19 cellular contexts compared by ENCODE assay signal in genomic region chr3:127520993-127521392, GRCh38.
DNase-seq lines count a peak whose midpoint lies in the region; ATAC-seq and TF ChIP-seq lines count a peak whose summit lies in the region.
"Had no signal": no experiment of that assay in that cellular context is flagged by ENCODE, and none has a peak within 500 bp of the region (broad histone marks: within the 10 kb centered on the region; RNA-seq: fewer than 3 reads in every experiment).

No MANE protein-coding gene starts in this region.

- ATAC-seq in left colon (peak; percentile 55), upper lobe of right lung (peak; percentile 41), HG02852 (IDR thresholded peaks at IDR 0.05; ENCODE audit: unreplicated experiment) (no peak)
- ATAC-seq in effector memory CD8-positive, alpha-beta T cell (replicated peaks), result no peak
- ATAC-seq: CD8-positive, alpha-beta T cell; GM23338; HCT116 had no signal

- H3K4me3 ChIP-seq in upper lobe of right lung, result no peak overlapping the region
- H3K4me3 ChIP-seq: BLaER1, GM23338 had no signal

- H3K27ac Mint-ChIP-seq in effector memory CD8-positive, alpha-beta T cell, result no peak overlapping the region
- H3K27ac Mint-ChIP-seq: B cell; CD4-positive, CD25-positive, alpha-beta regulatory T cell; CD8-positive, alpha-beta T cell; GM23338; H9 had no signal

- intact Hi-C loops in left colon (cut with DNase I, micrococcal nuclease) (no loop called here), upper lobe of right lung (cut with DNase I) (no loop called here)

- no peaks in the 10 kb centered on the region for H3K4me1 ChIP-seq in upper lobe of right lung
- H3K4me1 ChIP-seq: BLaER1, Caco-2 had no signal

- DNase-seq in DMS53 (lab: John Stamatoyannopoulos, UW) (peak; percentile 14), DMS53 treated with DMSO at 0.1 percent for 48 hours (lab: John Stamatoyannopoulos, UW; ENCODE audit: unreplicated experiment) (no peak), left colon (no peak), upper lobe of right lung (no peak)
- DNase-seq in effector memory CD8-positive, alpha-beta T cell, result no peak
- DNase-seq: Caco-2; CD4-positive, CD25-positive, alpha-beta regulatory T cell; CD8-positive, alpha-beta T cell; DMS153; DMS79 treated with DMSO at 0.1 percent for 48 hours; GF-D8; H9 had no signal

- no peak overlapping the region for H3K4me3 Mint-ChIP-seq in effector memory CD8-positive, alpha-beta T cell
- H3K4me3 Mint-ChIP-seq: B cell; CD4-positive, CD25-positive, alpha-beta regulatory T cell; CD8-positive, alpha-beta T cell; GM23338; H9 had no signal

- H3K27me3 ChIP-seq in upper lobe of right lung, result no peaks in the 10 kb centered on the region
- H3K27me3 ChIP-seq: BLaER1 had no signal

- H3K27ac ChIP-seq in upper lobe of right lung, result no peak overlapping the region
- H3K27ac ChIP-seq: 22Rv1, BLaER1, C4-2B had no signal

- no peak for TF ChIP-seq CTCF in upper lobe of right lung (IDR thresholded peaks at IDR 0.05)

- no peaks in the 10 kb centered on the region for H3K36me3 ChIP-seq in upper lobe of right lung
- H3K36me3 ChIP-seq: BLaER1 had no signal

- no peaks in the 10 kb centered on the region for H3K9me3 ChIP-seq in upper lobe of right lung
- H3K9me3 ChIP-seq: Caco-2 had no signal

- H3K36me3 Mint-ChIP-seq in effector memory CD8-positive, alpha-beta T cell (ENCODE audit: insufficient read depth), result no peaks in the 10 kb centered on the region
- H3K36me3 Mint-ChIP-seq: CD4-positive, CD25-positive, alpha-beta regulatory T cell; CD8-positive, alpha-beta T cell had no signal

- no peaks in the 10 kb centered on the region for H3K9me3 Mint-ChIP-seq in effector memory CD8-positive, alpha-beta T cell

- no peaks in the 10 kb centered on the region for H3K4me1 Mint-ChIP-seq in effector memory CD8-positive, alpha-beta T cell (ENCODE audit: low read depth in 2 of 2)
- H3K4me1 Mint-ChIP-seq: B cell; CD4-positive, CD25-positive, alpha-beta regulatory T cell had no signal

- peaks cover 32 to 47% of the 10 kb centered on the region in 2 donors for H3K27me3 Mint-ChIP-seq in effector memory CD8-positive, alpha-beta T cell

Comparison
In these comparisons a context has a peak if more than half of its experiments do, and no peak if none do; other contexts are left out.
1. ATAC-seq: peak in left colon (single experiment) and upper lobe of right lung (single experiment); none in effector memory CD8-positive, alpha-beta T cell (single experiment) and HG02852 (single experiment).